ENCODE assay signal across 17 cellular contexts in genomic region chr16:2974319-2975056, GRCh38. TPM values are rescaled to one million over a fixed set of nuclear protein-coding genes. Genes with fewer than 3 reads are reported as not detected.
"Had no signal": no experiment of that assay in that cellular context is flagged by ENCODE, and none has a peak within 500 bp of the region (broad histone marks: within the 10 kb centered on the region; RNA-seq: fewer than 3 reads in every experiment).

No MANE protein-coding gene starts in this region.

- H3K36me3 ChIP-seq: lower lobe of right lung, tibial artery had no signal

- H3K9me3 ChIP-seq: lower lobe of right lung, spleen, tibial artery had no signal

- H3K27ac ChIP-seq: lower lobe of right lung, spleen, tibial artery had no signal

- DNase-seq: activated CD4-positive, alpha-beta memory T cell treated with anti-CD3 and anti-CD28 coated beads for 36 hours; activated CD4-positive, CD25-positive, alpha-beta regulatory T cell treated with anti-CD3 and anti-CD28 coated beads, Interleukin-2, amount 50 U/mL, for 72 hours; activated gamma-delta T cell treated with Interleukin-2 at 50 U/mL for 16 hours; activated T-cell treated with anti-CD3 and anti-CD28 coated beads, Interleukin-2, amount 50 U/mL, for 72 hours; aorta; left cardiac atrium; lower lobe of right lung; naive thymus-derived CD4-positive, alpha-beta T cell; spleen; stimulated activated CD4-positive, alpha-beta T cell treated with anti-CD3 and anti-CD28 coated beads, Interleukin-1b, Interleukin-23, amount 100 ng/mL, for 48 hours; tibial artery had no signal

- H3K4me3 ChIP-seq: lower lobe of right lung, spleen, tibial artery had no signal

- H3K27ac Mint-ChIP-seq: activated CD4-positive, alpha-beta memory T cell treated with anti-CD3 and anti-CD28 coated beads for 36 hours; activated T-cell treated with anti-CD3 and anti-CD28 coated beads, Interleukin-2, amount 50 U/mL, for 72 hours; naive thymus-derived CD4-positive, alpha-beta T cell; progenitor cell of endocrine pancreas; stimulated activated memory B cell treated with anti-CD40 and anti-IgM and Interleukin-4, amounts not matched to agents 10 μg/mL and 1 μg/mL and 100 μg/mL, for 72 hours had no signal

- H3K4me3 Mint-ChIP-seq: activated CD4-positive, alpha-beta memory T cell treated with anti-CD3 and anti-CD28 coated beads for 36 hours; activated T-cell treated with anti-CD3 and anti-CD28 coated beads, Interleukin-2, amount 50 U/mL, for 72 hours; naive thymus-derived CD4-positive, alpha-beta T cell; stimulated activated memory B cell treated with anti-CD40 and anti-IgM and Interleukin-4, amounts not matched to agents 10 μg/mL and 1 μg/mL and 100 μg/mL, for 72 hours had no signal

- ATAC-seq: activated T-cell treated with anti-CD3 and anti-CD28 coated beads, Interleukin-2, amount 50 U/mL, for 72 hours; esophagus mucosa; left cardiac atrium; lower lobe of right lung; naive thymus-derived CD4-positive, alpha-beta T cell; sciatic nerve; stimulated activated memory B cell treated with anti-CD40 and anti-IgM and Interleukin-4, amounts not matched to agents 10 μg/mL and 1 μg/mL and 100 μg/mL, for 72 hours had no signal

- H3K27me3 Mint-ChIP-seq: activated CD4-positive, alpha-beta memory T cell treated with anti-CD3 and anti-CD28 coated beads for 36 hours had no signal

- H3K9me3 Mint-ChIP-seq: activated CD4-positive, alpha-beta memory T cell treated with anti-CD3 and anti-CD28 coated beads for 36 hours; activated T-cell treated with anti-CD3 and anti-CD28 coated beads, Interleukin-2, amount 50 U/mL, for 72 hours; stimulated activated memory B cell treated with anti-CD40 and anti-IgM and Interleukin-4, amounts not matched to agents 10 μg/mL and 1 μg/mL and 100 μg/mL, for 72 hours had no signal

RNA-seq across cellular contexts. Expression of gene PKMYT1, which starts 5.8 kb away (rescaled TPM):
- polyA plus RNA-seq: naive thymus-derived CD4-positive, alpha-beta T cell had no signal

RNA-seq across cellular contexts. Expression of gene KREMEN2, which starts 10.4 kb away (rescaled TPM):
- total RNA-seq: activated CD4-positive, alpha-beta memory T cell treated with anti-CD3 and anti-CD28 coated beads for 36 hours; aorta; left cardiac atrium; lower lobe of right lung; naive thymus-derived CD4-positive, alpha-beta T cell; sciatic nerve; T-helper 2 cell treated with Interferon-gamma antibody and Interleukin-4, amounts not matched to agents 100 ng/mL and 5 ng/mL, for 36 hours had no signal
- polyA plus RNA-seq: aorta; naive thymus-derived CD4-positive, alpha-beta T cell had no signal

RNA-seq across cellular contexts. Expression of gene CLDN9, which starts 38.2 kb away (rescaled TPM):
- total RNA-seq: activated CD4-positive, alpha-beta memory T cell treated with anti-CD3 and anti-CD28 coated beads for 36 hours; esophagus mucosa had no signal
- polyA plus RNA-seq: naive thymus-derived CD4-positive, alpha-beta T cell had no signal

RNA-seq across cellular contexts. Expression of gene CLDN6, which starts 43.5 kb away (rescaled TPM):
- total RNA-seq: activated CD4-positive, alpha-beta memory T cell treated with anti-CD3 and anti-CD28 coated beads for 36 hours; activated T-cell treated with anti-CD3 and anti-CD28 coated beads, Interleukin-2, amount 50 U/mL, for 72 hours; aorta; bronchial epithelial cell; esophagus mucosa; left cardiac atrium; lower lobe of right lung; naive thymus-derived CD4-positive, alpha-beta T cell; sciatic nerve; spleen; T-helper 2 cell treated with Interferon-gamma antibody and Interleukin-4, amounts not matched to agents 100 ng/mL and 5 ng/mL, for 36 hours had no signal
- polyA plus RNA-seq: aorta; naive thymus-derived CD4-positive, alpha-beta T cell; spleen had no signal
